In the genomic region with DNA sequence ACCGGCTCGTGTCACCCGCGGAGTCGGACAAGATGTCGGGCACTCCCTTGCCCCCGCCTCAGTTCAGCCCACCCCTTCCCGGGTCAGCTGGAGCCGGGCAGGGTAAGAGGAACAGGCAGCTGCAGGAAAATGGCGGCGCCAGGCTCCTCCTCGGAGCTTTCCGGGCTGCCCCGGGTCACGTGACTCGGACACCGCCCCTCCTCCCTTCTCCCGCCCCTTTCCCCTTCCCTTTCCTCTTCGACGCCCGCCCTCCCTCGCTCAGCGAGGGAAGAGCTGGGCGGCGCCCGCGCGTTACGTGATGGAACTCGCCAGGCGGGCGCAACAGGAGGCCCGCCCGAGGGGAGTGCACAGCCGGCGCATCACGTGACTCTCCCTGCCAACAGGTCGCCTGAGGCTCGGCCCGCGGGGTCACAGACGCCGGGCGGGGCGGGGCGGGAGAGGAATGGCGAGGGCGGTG, we compare ENCODE assay signal across 1 cellular context.
TF ChIP-seq lines count a peak whose summit lies in the region.

A gene with protein sequence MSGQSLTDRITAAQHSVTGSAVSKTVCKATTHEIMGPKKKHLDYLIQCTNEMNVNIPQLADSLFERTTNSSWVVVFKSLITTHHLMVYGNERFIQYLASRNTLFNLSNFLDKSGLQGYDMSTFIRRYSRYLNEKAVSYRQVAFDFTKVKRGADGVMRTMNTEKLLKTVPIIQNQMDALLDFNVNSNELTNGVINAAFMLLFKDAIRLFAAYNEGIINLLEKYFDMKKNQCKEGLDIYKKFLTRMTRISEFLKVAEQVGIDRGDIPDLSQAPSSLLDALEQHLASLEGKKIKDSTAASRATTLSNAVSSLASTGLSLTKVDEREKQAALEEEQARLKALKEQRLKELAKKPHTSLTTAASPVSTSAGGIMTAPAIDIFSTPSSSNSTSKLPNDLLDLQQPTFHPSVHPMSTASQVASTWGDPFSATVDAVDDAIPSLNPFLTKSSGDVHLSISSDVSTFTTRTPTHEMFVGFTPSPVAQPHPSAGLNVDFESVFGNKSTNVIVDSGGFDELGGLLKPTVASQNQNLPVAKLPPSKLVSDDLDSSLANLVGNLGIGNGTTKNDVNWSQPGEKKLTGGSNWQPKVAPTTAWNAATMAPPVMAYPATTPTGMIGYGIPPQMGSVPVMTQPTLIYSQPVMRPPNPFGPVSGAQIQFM (minus strand): TSS at position 134 of the 457 bp plus-strand sequence. CDS start 304 bp downstream, outside the sequence.

TF ChIP-seq in HepG2, 621 proteins besides CTCF, POLR2A, EP300 and RAD21 (continued from another document and continues in another):
- TF ChIP-seq, protein P1, sequence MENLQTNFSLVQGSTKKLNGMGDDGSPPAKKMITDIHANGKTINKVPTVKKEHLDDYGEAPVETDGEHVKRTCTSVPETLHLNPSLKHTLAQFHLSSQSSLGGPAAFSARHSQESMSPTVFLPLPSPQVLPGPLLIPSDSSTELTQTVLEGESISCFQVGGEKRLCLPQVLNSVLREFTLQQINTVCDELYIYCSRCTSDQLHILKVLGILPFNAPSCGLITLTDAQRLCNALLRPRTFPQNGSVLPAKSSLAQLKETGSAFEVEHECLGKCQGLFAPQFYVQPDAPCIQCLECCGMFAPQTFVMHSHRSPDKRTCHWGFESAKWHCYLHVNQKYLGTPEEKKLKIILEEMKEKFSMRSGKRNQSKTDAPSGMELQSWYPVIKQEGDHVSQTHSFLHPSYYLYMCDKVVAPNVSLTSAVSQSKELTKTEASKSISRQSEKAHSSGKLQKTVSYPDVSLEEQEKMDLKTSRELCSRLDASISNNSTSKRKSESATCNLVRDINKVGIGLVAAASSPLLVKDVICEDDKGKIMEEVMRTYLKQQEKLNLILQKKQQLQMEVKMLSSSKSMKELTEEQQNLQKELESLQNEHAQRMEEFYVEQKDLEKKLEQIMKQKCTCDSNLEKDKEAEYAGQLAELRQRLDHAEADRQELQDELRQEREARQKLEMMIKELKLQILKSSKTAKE (CRISPR knock-in tag; IDR thresholded peaks at IDR 0.05; ENCODE audit: borderline replicate concordance): peak; percentile 87
- TF ChIP-seq MED13 (CRISPR knock-in tag; IDR thresholded peaks at IDR 0.05) (no peak), RARG (CRISPR knock-in tag; IDR thresholded peaks at IDR 0.05; ENCODE audit: low read depth) (no peak), FIP1L1 (IDR thresholded peaks at IDR 0.05; ENCODE audit: borderline replicate concordance, insufficient read depth, low read depth, low read length) (no peak), YEATS4 (CRISPR knock-in tag; IDR thresholded peaks at IDR 0.05; ENCODE audit: borderline replicate concordance) (peak; percentile 76), ZNF619 (CRISPR knock-in tag; IDR thresholded peaks at IDR 0.05) (no peak), ZNF562 (CRISPR knock-in tag; IDR thresholded peaks at IDR 0.05; ENCODE audit: borderline replicate concordance) (no peak), ZNF792 (CRISPR knock-in tag; IDR thresholded peaks at IDR 0.05) (peak; percentile 88; the same call in 1 of the 2 replicates), DPF2 (CRISPR knock-in tag; IDR thresholded peaks at IDR 0.05; ENCODE audit: borderline replicate concordance, low read depth) (no peak), ZNF569 (CRISPR knock-in tag; IDR thresholded peaks at IDR 0.05; ENCODE audit: borderline replicate concordance) (no peak), IKZF4 (CRISPR knock-in tag; IDR thresholded peaks at IDR 0.05; ENCODE audit: borderline replicate concordance, low read depth, not compliant biosample characterization) (no peak), ZNF816 (CRISPR knock-in tag; IDR thresholded peaks at IDR 0.05; ENCODE audit: borderline replicate concordance) (no peak; the same call in 1 of the 2 replicates), NCOA5 (CRISPR knock-in tag; IDR thresholded peaks at IDR 0.05) (no peak), ZSCAN31 (CRISPR knock-in tag; IDR thresholded peaks at IDR 0.05; ENCODE audit: low read depth) (peak; percentile 40; the same call in 1 of the 2 replicates), NAIF1 (CRISPR knock-in tag; IDR thresholded peaks at IDR 0.05; ENCODE audit: borderline replicate concordance) (0 out of 2 replicates have a peak, but pooled peaks have one; percentile 61), ZNF24 (IDR thresholded peaks at IDR 0.05) (no peak), MAF1 (CRISPR knock-in tag; IDR thresholded peaks at IDR 0.05; ENCODE audit: borderline replicate concordance) (no peak), ZNF607 (CRISPR knock-in tag; IDR thresholded peaks at IDR 0.05; ENCODE audit: borderline replicate concordance) (peak; percentile 92; the same call in 1 of the 2 replicates), TCF7L2 (IDR thresholded peaks at IDR 0.05; ENCODE audit: low read depth, low read length) (no peak), NR2F2 (IDR thresholded peaks at IDR 0.05; ENCODE audit: borderline replicate concordance, low read depth) (no peak), GATAD1 (CRISPR knock-in tag; IDR thresholded peaks at IDR 0.05) (peak; percentile 73), SOX6 (IDR thresholded peaks at IDR 0.05) (no peak), SOX6 (CRISPR knock-in tag; IDR thresholded peaks at IDR 0.05) (peak; percentile 71), ZNF589 (CRISPR knock-in tag; conservative IDR thresholded peaks at IDR 0.05) (0 out of 2 replicates have a peak, but pooled peaks have one; percentile 79), TEAD3 (CRISPR knock-in tag; optimal IDR thresholded peaks at IDR 0.05; ENCODE audit: borderline replicate concordance) (peak; percentile 83), NCOR1 (IDR thresholded peaks at IDR 0.05; ENCODE audit: borderline replicate concordance, low read length) (peak; percentile 49; the same call in 1 of the 2 replicates), MEIS1 (CRISPR knock-in tag; IDR thresholded peaks at IDR 0.05; ENCODE audit: borderline replicate concordance) (no peak), KMT2A (CRISPR knock-in tag; IDR thresholded peaks at IDR 0.05) (peak; percentile 67; the same call in 1 of the 2 replicates), ZNF441 (CRISPR knock-in tag; IDR thresholded peaks at IDR 0.05; ENCODE audit: borderline replicate concordance) (no peak), BRD4 (CRISPR knock-in tag; IDR thresholded peaks at IDR 0.05) (no peak; the same call in 1 of the 2 replicates), SKI (IDR thresholded peaks at IDR 0.05; ENCODE audit: partially characterized antibody) (peak; percentile 78)
- TF ChIP-seq, protein P2, sequence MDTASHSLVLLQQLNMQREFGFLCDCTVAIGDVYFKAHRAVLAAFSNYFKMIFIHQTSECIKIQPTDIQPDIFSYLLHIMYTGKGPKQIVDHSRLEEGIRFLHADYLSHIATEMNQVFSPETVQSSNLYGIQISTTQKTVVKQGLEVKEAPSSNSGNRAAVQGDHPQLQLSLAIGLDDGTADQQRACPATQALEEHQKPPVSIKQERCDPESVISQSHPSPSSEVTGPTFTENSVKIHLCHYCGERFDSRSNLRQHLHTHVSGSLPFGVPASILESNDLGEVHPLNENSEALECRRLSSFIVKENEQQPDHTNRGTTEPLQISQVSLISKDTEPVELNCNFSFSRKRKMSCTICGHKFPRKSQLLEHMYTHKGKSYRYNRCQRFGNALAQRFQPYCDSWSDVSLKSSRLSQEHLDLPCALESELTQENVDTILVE (CRISPR knock-in tag; IDR thresholded peaks at IDR 0.05): 0 out of 2 replicates have a peak, but pooled peaks have one; percentile 24
- TF ChIP-seq, protein P3, sequence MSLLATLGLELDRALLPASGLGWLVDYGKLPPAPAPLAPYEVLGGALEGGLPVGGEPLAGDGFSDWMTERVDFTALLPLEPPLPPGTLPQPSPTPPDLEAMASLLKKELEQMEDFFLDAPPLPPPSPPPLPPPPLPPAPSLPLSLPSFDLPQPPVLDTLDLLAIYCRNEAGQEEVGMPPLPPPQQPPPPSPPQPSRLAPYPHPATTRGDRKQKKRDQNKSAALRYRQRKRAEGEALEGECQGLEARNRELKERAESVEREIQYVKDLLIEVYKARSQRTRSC (CRISPR knock-in tag; IDR thresholded peaks at IDR 0.05; ENCODE audit: low read depth): no peak
- TF ChIP-seq, protein P4, sequence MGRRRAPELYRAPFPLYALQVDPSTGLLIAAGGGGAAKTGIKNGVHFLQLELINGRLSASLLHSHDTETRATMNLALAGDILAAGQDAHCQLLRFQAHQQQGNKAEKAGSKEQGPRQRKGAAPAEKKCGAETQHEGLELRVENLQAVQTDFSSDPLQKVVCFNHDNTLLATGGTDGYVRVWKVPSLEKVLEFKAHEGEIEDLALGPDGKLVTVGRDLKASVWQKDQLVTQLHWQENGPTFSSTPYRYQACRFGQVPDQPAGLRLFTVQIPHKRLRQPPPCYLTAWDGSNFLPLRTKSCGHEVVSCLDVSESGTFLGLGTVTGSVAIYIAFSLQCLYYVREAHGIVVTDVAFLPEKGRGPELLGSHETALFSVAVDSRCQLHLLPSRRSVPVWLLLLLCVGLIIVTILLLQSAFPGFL (CRISPR knock-in tag; IDR thresholded peaks at IDR 0.05): no peak
- TF ChIP-seq, protein P5, sequence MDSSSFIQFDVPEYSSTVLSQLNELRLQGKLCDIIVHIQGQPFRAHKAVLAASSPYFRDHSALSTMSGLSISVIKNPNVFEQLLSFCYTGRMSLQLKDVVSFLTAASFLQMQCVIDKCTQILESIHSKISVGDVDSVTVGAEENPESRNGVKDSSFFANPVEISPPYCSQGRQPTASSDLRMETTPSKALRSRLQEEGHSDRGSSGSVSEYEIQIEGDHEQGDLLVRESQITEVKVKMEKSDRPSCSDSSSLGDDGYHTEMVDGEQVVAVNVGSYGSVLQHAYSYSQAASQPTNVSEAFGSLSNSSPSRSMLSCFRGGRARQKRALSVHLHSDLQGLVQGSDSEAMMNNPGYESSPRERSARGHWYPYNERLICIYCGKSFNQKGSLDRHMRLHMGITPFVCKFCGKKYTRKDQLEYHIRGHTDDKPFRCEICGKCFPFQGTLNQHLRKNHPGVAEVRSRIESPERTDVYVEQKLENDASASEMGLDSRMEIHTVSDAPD (CRISPR knock-in tag; IDR thresholded peaks at IDR 0.05): no peak
- TF ChIP-seq, protein P6, sequence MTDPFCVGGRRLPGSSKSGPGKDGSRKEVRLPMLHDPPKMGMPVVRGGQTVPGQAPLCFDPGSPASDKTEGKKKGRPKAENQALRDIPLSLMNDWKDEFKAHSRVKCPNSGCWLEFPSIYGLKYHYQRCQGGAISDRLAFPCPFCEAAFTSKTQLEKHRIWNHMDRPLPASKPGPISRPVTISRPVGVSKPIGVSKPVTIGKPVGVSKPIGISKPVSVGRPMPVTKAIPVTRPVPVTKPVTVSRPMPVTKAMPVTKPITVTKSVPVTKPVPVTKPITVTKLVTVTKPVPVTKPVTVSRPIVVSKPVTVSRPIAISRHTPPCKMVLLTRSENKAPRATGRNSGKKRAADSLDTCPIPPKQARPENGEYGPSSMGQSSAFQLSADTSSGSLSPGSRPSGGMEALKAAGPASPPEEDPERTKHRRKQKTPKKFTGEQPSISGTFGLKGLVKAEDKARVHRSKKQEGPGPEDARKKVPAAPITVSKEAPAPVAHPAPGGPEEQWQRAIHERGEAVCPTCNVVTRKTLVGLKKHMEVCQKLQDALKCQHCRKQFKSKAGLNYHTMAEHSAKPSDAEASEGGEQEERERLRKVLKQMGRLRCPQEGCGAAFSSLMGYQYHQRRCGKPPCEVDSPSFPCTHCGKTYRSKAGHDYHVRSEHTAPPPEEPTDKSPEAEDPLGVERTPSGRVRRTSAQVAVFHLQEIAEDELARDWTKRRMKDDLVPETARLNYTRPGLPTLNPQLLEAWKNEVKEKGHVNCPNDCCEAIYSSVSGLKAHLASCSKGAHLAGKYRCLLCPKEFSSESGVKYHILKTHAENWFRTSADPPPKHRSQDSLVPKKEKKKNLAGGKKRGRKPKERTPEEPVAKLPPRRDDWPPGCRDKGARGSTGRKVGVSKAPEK (CRISPR knock-in tag; IDR thresholded peaks at IDR 0.05; ENCODE audit: borderline replicate concordance): no peak
- TF ChIP-seq, protein P7, sequence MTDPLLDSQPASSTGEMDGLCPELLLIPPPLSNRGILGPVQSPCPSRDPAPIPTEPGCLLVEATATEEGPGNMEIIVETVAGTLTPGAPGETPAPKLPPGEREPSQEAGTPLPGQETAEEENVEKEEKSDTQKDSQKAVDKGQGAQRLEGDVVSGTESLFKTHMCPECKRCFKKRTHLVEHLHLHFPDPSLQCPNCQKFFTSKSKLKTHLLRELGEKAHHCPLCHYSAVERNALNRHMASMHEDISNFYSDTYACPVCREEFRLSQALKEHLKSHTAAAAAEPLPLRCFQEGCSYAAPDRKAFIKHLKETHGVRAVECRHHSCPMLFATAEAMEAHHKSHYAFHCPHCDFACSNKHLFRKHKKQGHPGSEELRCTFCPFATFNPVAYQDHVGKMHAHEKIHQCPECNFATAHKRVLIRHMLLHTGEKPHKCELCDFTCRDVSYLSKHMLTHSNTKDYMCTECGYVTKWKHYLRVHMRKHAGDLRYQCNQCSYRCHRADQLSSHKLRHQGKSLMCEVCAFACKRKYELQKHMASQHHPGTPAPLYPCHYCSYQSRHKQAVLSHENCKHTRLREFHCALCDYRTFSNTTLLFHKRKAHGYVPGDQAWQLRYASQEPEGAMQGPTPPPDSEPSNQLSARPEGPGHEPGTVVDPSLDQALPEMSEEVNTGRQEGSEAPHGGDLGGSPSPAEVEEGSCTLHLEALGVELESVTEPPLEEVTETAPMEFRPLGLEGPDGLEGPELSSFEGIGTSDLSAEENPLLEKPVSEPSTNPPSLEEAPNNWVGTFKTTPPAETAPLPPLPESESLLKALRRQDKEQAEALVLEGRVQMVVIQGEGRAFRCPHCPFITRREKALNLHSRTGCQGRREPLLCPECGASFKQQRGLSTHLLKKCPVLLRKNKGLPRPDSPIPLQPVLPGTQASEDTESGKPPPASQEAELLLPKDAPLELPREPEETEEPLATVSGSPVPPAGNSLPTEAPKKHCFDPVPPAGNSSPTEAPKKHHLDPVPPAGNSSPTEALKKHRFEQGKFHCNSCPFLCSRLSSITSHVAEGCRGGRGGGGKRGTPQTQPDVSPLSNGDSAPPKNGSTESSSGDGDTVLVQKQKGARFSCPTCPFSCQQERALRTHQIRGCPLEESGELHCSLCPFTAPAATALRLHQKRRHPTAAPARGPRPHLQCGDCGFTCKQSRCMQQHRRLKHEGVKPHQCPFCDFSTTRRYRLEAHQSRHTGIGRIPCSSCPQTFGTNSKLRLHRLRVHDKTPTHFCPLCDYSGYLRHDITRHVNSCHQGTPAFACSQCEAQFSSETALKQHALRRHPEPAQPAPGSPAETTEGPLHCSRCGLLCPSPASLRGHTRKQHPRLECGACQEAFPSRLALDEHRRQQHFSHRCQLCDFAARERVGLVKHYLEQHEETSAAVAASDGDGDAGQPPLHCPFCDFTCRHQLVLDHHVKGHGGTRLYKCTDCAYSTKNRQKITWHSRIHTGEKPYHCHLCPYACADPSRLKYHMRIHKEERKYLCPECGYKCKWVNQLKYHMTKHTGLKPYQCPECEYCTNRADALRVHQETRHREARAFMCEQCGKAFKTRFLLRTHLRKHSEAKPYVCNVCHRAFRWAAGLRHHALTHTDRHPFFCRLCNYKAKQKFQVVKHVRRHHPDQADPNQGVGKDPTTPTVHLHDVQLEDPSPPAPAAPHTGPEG (CRISPR knock-in tag; IDR thresholded peaks at IDR 0.05): no peak
